11 cellular contexts compared by ENCODE assay signal in genomic region chr14:61328629-61329262, GRCh38. TPM values are rescaled to one million over a fixed set of nuclear protein-coding genes. Genes with fewer than 3 reads are reported as not detected.
DNase-seq lines count a peak whose midpoint lies in the region; ATAC-seq and TF ChIP-seq lines count a peak whose summit lies in the region.
"Had no signal": no experiment of that assay in that cellular context is flagged by ENCODE, and none has a peak within 500 bp of the region (broad histone marks: within the 10 kb centered on the region; RNA-seq: fewer than 3 reads in every experiment).

No MANE protein-coding gene starts in this region.

- 96 to 99% methylated on average over 4 of the region's 4 CpGs for WGBS in heart right ventricle, 2 donors
- WGBS in upper lobe of left lung, 2 donors: 79 to 87% methylated on average over 4 of the region's 4 CpGs

- H3K27me3 ChIP-seq in heart right ventricle: no peaks in the 10 kb centered on the region
- no peaks in the 10 kb centered on the region for H3K27me3 ChIP-seq in upper lobe of left lung
- H3K27me3 ChIP-seq: testis had no signal

- TF ChIP-seq CTCF in heart right ventricle (IDR thresholded peaks at IDR 0.05) (no peak), upper lobe of left lung (IDR thresholded peaks at IDR 0.05) (no peak)

- peaks cover 8% of the 10 kb centered on the region for H3K9me3 Mint-ChIP-seq in T-helper 2 cell treated with Interferon-gamma antibody and Interleukin-4, amounts not matched to agents 5 μg/mL and 100 μg/mL, for 36 hours
- H3K9me3 Mint-ChIP-seq in immature natural killer cell: no peaks in the 10 kb centered on the region

- H3K36me3 ChIP-seq in heart right ventricle: no peaks in the 10 kb centered on the region
- H3K36me3 ChIP-seq in upper lobe of left lung: no peaks in the 10 kb centered on the region

- ATAC-seq in heart right ventricle (peak in 5 of 8 donors; percentile 14 to 40 (median 24)), Right ventricle myocardium superior (ENCODE audit: poor library complexity) (no peak), upper lobe of left lung (ENCODE audit: low FRiP score in 2 of 2) (no peak)

- peak overlapping the region; percentile 72 for H3K4me3 Mint-ChIP-seq in T-helper 2 cell treated with Interferon-gamma antibody and Interleukin-4, amounts not matched to agents 5 μg/mL and 100 μg/mL, for 36 hours
- peak overlapping the region; percentile 73 to 100 (median 81) for H3K4me3 Mint-ChIP-seq in immature natural killer cell

- TF ChIP-seq EP300 in upper lobe of left lung (IDR thresholded peaks at IDR 0.05): no peak

- TF ChIP-seq POLR2A in upper lobe of left lung (IDR thresholded peaks at IDR 0.05): no peak

- peak overlapping the region in 9 of 10 donors; percentile 27 to 92 (median 65) for H3K27ac ChIP-seq in heart right ventricle
- H3K27ac ChIP-seq in upper lobe of left lung: peak overlapping the region; percentile 55 to 93 (median 74)

- DNase-seq in heart right ventricle (no peak), Right ventricle myocardium superior (no peak), immature natural killer cell (no peak), upper lobe of left lung (no peak), activated gamma-delta T cell (lab: John Stamatoyannopoulos, UW) (no peak), DMS79 (lab: John Stamatoyannopoulos, UW) (no peak)
- DNase-seq in T-helper 2 cell treated with Interferon-gamma antibody and Interleukin-4, amounts not matched to agents 5 μg/mL and 100 μg/mL, for 36 hours (ENCODE audit: low spot score): no peak
- DNase-seq in activated CD4-positive, CD25-positive, alpha-beta regulatory T cell (lab: John Stamatoyannopoulos, UW): no peak
- DNase-seq: dorsolateral prefrontal cortex, occipital lobe, testis had no signal

- intact Hi-C loops in heart right ventricle (cut with DNase I): loop anchor here in 1 of 10 donors (10.0 kb wide), 1 partner anchor 106 kb away; no protein-coding TSS in a partner anchor
- intact Hi-C loops in Right ventricle myocardium superior (cut with DNase I): loop anchor here (10.0 kb wide), 1 partner anchor 86 kb away; no protein-coding TSS in a partner anchor

- H3K4me1 ChIP-seq in heart right ventricle (peaks cover 0 to 76% (median 36%) of the 10 kb centered on the region in 9 donors), upper lobe of left lung (peaks cover 7 to 36% (median 24%) of the 10 kb centered on the region in 4 donors)

- H3K9me3 ChIP-seq in heart right ventricle (peaks cover 0 to 12% (median 0%) of the 10 kb centered on the region in 11 donors), upper lobe of left lung (no peaks in the 10 kb centered on the region)
- H3K9me3 ChIP-seq: testis had no signal

- peaks cover 56% of the 10 kb centered on the region for H3K36me3 Mint-ChIP-seq in T-helper 2 cell treated with Interferon-gamma antibody and Interleukin-4, amounts not matched to agents 5 μg/mL and 100 μg/mL, for 36 hours (ENCODE audit: low read depth)
- peaks cover 22 to 44% (median 31%) of the 10 kb centered on the region in 3 donors for H3K36me3 Mint-ChIP-seq in immature natural killer cell

- H3K27me3 Mint-ChIP-seq in T-helper 2 cell treated with Interferon-gamma antibody and Interleukin-4, amounts not matched to agents 5 μg/mL and 100 μg/mL, for 36 hours (ENCODE audit: low read depth): no peaks in the 10 kb centered on the region
- peaks cover 2 to 22% (median 12%) of the 10 kb centered on the region in 3 donors for H3K27me3 Mint-ChIP-seq in immature natural killer cell (ENCODE audit: low read depth in 3 of 3)

- H3K27ac Mint-ChIP-seq in T-helper 2 cell treated with Interferon-gamma antibody and Interleukin-4, amounts not matched to agents 5 μg/mL and 100 μg/mL, for 36 hours: peak overlapping the region; percentile 84
- peak overlapping the region; percentile 90 to 95 (median 94) for H3K27ac Mint-ChIP-seq in immature natural killer cell

- H3K4me3 ChIP-seq in heart right ventricle (peak overlapping the region in 1 of 10 donors; percentile 17), upper lobe of left lung (no peak overlapping the region)
- H3K4me3 ChIP-seq: dorsolateral prefrontal cortex, testis had no signal

- H3K4me1 Mint-ChIP-seq in T-helper 2 cell treated with Interferon-gamma antibody and Interleukin-4, amounts not matched to agents 5 μg/mL and 100 μg/mL, for 36 hours (ENCODE audit: low read depth): peaks cover 75% of the 10 kb centered on the region
- H3K4me1 Mint-ChIP-seq in immature natural killer cell: peaks cover 92 to 100% of the 10 kb centered on the region in 2 donors

RNA-seq across cellular contexts. Expression of gene PRKCH, which starts 7.4 kb away (rescaled TPM):
- 10 to 100 TPM; 12.4 to 25.1 (median 18.3) TPM for total RNA-seq in heart right ventricle
- 10 to 100 TPM in 1 of 2 donors, 1 to 10 TPM in 1; 8.3 to 18.1 TPM for polyA plus RNA-seq in heart right ventricle
- total RNA-seq in Right ventricle myocardium superior: 14.5 TPM
- 100 to 1,000 TPM; 231 to 451 (median 335) TPM for polyA plus RNA-seq in immature natural killer cell
- 100 to 1,000 TPM in 1 of 6 donors, 10 to 100 TPM in 5; 54.0 to 102 (median 76.6) TPM for total RNA-seq in upper lobe of left lung

RNA-seq across cellular contexts. Expression of gene TMEM30B, which starts 47.6 kb away (rescaled TPM):
- total RNA-seq in heart right ventricle (1 to 10 TPM in 3 of 10 donors, under 1 TPM in 7; 0.32 to 1.9 (median 0.71) TPM), Right ventricle myocardium superior (0.27 TPM), upper lobe of left lung (10 to 100 TPM; 15.7 to 59.7 (median 26.4) TPM)
- polyA plus RNA-seq in heart right ventricle (under 1 TPM; 0.15 to 0.35 TPM), immature natural killer cell (1 to 10 TPM in 2 of 3 donors, under 1 TPM in 1; 0.91 to 2.9 (median 1.2) TPM)

Comparison
In these comparisons a context has a peak if more than half of its experiments do, and no peak if none do; other contexts are left out.
1. ATAC-seq: peak in heart right ventricle (5 of 8); none in Right ventricle myocardium superior (single experiment) and upper lobe of left lung (0 of 2).
2. RNA of gene TMEM30B, which starts 47.6 kb away (total RNA-seq): 15.7 to 59.7 TPM in upper lobe of left lung; 0.32 to 1.9 TPM in heart right ventricle and 0.27 TPM in Right ventricle myocardium superior (single experiment); every median in the first group is over 4 times any median in the second.